Comparison of ENCODE assay signal across 13 cellular contexts in the genomic region with DNA sequence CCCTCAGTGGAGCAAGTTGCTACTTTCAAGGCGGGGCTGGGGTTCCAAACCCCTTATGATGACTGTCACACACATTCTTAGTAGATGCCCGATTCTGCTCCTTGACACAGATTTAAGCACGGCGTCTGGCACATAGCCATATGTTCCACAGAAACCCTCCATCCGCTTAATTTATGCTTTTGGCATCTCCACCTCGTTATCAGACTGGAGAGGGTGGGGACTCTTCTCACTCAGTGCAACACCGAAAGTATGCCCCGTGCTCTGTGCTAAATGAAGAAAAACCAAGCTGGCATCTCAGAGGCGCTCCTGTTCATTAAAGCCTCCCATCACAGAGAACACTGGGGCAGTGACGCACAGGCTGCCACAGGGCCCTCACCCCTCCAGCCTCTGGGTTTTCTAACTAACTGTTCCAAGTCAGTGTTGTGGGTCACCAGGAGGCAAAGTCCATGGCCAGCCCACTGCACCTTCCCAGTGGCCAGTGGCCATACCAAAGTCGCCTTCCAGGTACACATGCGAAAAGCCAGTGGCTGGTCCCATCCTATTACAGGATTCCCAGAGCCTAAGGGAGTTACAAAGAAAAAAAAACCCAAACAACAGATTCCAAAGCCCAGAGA. TPM values are rescaled to one million over a fixed set of nuclear protein-coding genes. Genes with fewer than 3 reads are reported as not detected.
A peak's percentile ranks its signal among the peaks of the same experiment; 100 is the strongest.
DNase-seq lines count a peak whose midpoint lies in the region; ATAC-seq and TF ChIP-seq lines count a peak whose summit lies in the region.
"Had no signal": no experiment of that assay in that cellular context is flagged by ENCODE, and none has a peak within 500 bp of the region (broad histone marks: within the 10 kb centered on the region; RNA-seq: fewer than 3 reads in every experiment).

No MANE protein-coding gene starts in this region.

- no peak overlapping the region for H3K4me3 ChIP-seq in testis
- H3K4me3 ChIP-seq: SK-N-MC had no signal

- no peaks in the 10 kb centered on the region for H3K9me3 ChIP-seq in testis

- CTCF ChIA-PET in Calu3 (lab: Charles Lee): no interaction called here

- H3K36me3 Mint-ChIP-seq in activated CD4-positive, alpha-beta T cell treated with anti-CD3 and anti-CD28 coated beads, Interleukin-2, amount 10 ng/mL, durations not matched to agents 24 days and 14 days (ENCODE audit: low read depth): peaks cover 23% of the 10 kb centered on the region
- H3K36me3 Mint-ChIP-seq in activated naive CD4-positive, alpha-beta T cell treated with anti-CD3 and anti-CD28 coated beads, Interleukin-2, amount 50 U/mL, for 72 hours: peaks cover 0 to 11% of the 10 kb centered on the region in 2 donors
- H3K36me3 Mint-ChIP-seq in stimulated activated memory B cell treated with anti-CD40 and anti-IgM and Interleukin-4, amounts not matched to agents 10 μg/mL and 1 μg/mL and 100 μg/mL, for 72 hours: peaks cover 6% of the 10 kb centered on the region
- peaks cover 6% of the 10 kb centered on the region for H3K36me3 Mint-ChIP-seq in Calu3 (ENCODE audit: insufficient read depth, unreplicated experiment)

- H3K4me1 ChIP-seq in testis: peaks cover 3% of the 10 kb centered on the region
- H3K4me1 ChIP-seq: parathyroid adenoma had no signal

- no peaks in the 10 kb centered on the region for H3K9me3 Mint-ChIP-seq in activated CD4-positive, alpha-beta T cell treated with anti-CD3 and anti-CD28 coated beads, Interleukin-2, amount 10 ng/mL, durations not matched to agents 24 days and 14 days
- H3K9me3 Mint-ChIP-seq in activated naive CD4-positive, alpha-beta T cell treated with anti-CD3 and anti-CD28 coated beads, Interleukin-2, amount 50 U/mL, for 72 hours: no peaks in the 10 kb centered on the region
- no peaks in the 10 kb centered on the region for H3K9me3 Mint-ChIP-seq in stimulated activated memory B cell treated with anti-CD40 and anti-IgM and Interleukin-4, amounts not matched to agents 10 μg/mL and 1 μg/mL and 100 μg/mL, for 72 hours
- H3K9me3 Mint-ChIP-seq in Calu3 (ENCODE audit: low read depth, unreplicated experiment): no peaks in the 10 kb centered on the region

- TF ChIP-seq POLR2A in testis (IDR thresholded peaks at IDR 0.05): no peak

- 76 to 84% methylated on average over 10 to 12 of the region's 12 CpGs for WGBS in testis, 2 donors

- no peaks in the 10 kb centered on the region for H3K27me3 ChIP-seq in testis

- ATAC-seq in activated naive CD4-positive, alpha-beta T cell treated with anti-CD3 and anti-CD28 coated beads, Interleukin-2, amount 50 U/mL, for 72 hours: no peak
- no peak for ATAC-seq in stimulated activated memory B cell treated with anti-CD40 and anti-IgM and Interleukin-4, amounts not matched to agents 10 μg/mL and 1 μg/mL and 100 μg/mL, for 72 hours
- no peak for ATAC-seq in HG02884 (IDR thresholded peaks at IDR 0.05; ENCODE audit: unreplicated experiment)

- BruUV-seq in Calu3 (replicated peaks; lab: Mats Ljungman, UMichigan): no TSS peak

- no peaks in the 10 kb centered on the region for H3K36me3 ChIP-seq in testis (ENCODE audit: low read depth, missing control alignments)

- peak overlapping the region; percentile 83 for H3K27ac Mint-ChIP-seq in activated CD4-positive, alpha-beta T cell treated with anti-CD3 and anti-CD28 coated beads, Interleukin-2, amount 10 ng/mL, durations not matched to agents 24 days and 14 days
- peak overlapping the region; percentile 69 to 81 for H3K27ac Mint-ChIP-seq in activated naive CD4-positive, alpha-beta T cell treated with anti-CD3 and anti-CD28 coated beads, Interleukin-2, amount 50 U/mL, for 72 hours
- H3K27ac Mint-ChIP-seq in stimulated activated memory B cell treated with anti-CD40 and anti-IgM and Interleukin-4, amounts not matched to agents 10 μg/mL and 1 μg/mL and 100 μg/mL, for 72 hours: peak overlapping the region; percentile 65
- H3K27ac Mint-ChIP-seq in Calu3 (ENCODE audit: unreplicated experiment): no peak overlapping the region

- no peaks in the 10 kb centered on the region for H3K27me3 Mint-ChIP-seq in activated CD4-positive, alpha-beta T cell treated with anti-CD3 and anti-CD28 coated beads, Interleukin-2, amount 10 ng/mL, durations not matched to agents 24 days and 14 days
- H3K27me3 Mint-ChIP-seq in stimulated activated memory B cell treated with anti-CD40 and anti-IgM and Interleukin-4, amounts not matched to agents 10 μg/mL and 1 μg/mL and 100 μg/mL, for 72 hours: no peaks in the 10 kb centered on the region
- H3K27me3 Mint-ChIP-seq in Calu3 (ENCODE audit: unreplicated experiment): no peaks in the 10 kb centered on the region

- H3K4me3 Mint-ChIP-seq in activated CD4-positive, alpha-beta T cell treated with anti-CD3 and anti-CD28 coated beads, Interleukin-2, amount 10 ng/mL, durations not matched to agents 24 days and 14 days: peak overlapping the region; percentile 5
- H3K4me3 Mint-ChIP-seq in stimulated activated memory B cell treated with anti-CD40 and anti-IgM and Interleukin-4, amounts not matched to agents 10 μg/mL and 1 μg/mL and 100 μg/mL, for 72 hours: no peak overlapping the region
- no peak overlapping the region for H3K4me3 Mint-ChIP-seq in Calu3 (ENCODE audit: low read depth, unreplicated experiment)

- H3K4me1 Mint-ChIP-seq in activated CD4-positive, alpha-beta T cell treated with anti-CD3 and anti-CD28 coated beads, Interleukin-2, amount 10 ng/mL, durations not matched to agents 24 days and 14 days: peaks cover 62% of the 10 kb centered on the region
- H3K4me1 Mint-ChIP-seq in stimulated activated memory B cell treated with anti-CD40 and anti-IgM and Interleukin-4, amounts not matched to agents 10 μg/mL and 1 μg/mL and 100 μg/mL, for 72 hours: peaks cover 81% of the 10 kb centered on the region
- H3K4me1 Mint-ChIP-seq in Calu3 (ENCODE audit: low read depth, unreplicated experiment): no peaks in the 10 kb centered on the region

- TF ChIP-seq CTCF in testis (IDR thresholded peaks at IDR 0.05): no peak
- no peak for TF ChIP-seq CTCF in Calu3 (IDR thresholded peaks at IDR 0.05; ENCODE audit: unreplicated experiment)

- no peak overlapping the region for H3K27ac ChIP-seq in testis
- H3K27ac ChIP-seq: parathyroid adenoma, SK-N-MC had no signal

- intact Hi-C loops in activated CD4-positive, alpha-beta T cell treated with anti-CD3 and anti-CD28 coated beads, Interleukin-2, amount 10 ng/mL, durations not matched to agents 24 days and 14 days (cut with micrococcal nuclease): no loop called here
- intact Hi-C loops in testis (cut with DNase I; ENCODE audit: low total_unique reads) (no loop called here), Calu3 (cut with micrococcal nuclease; ENCODE audit: unreplicated experiment) (no loop called here)

- no peak for DNase-seq in activated CD4-positive, alpha-beta T cell treated with anti-CD3 and anti-CD28 coated beads, Interleukin-2, amount 10 ng/mL, durations not matched to agents 24 days and 14 days
- no peak for DNase-seq in activated CD4-positive, alpha-beta T cell treated with anti-CD3 and anti-CD28 coated beads, Interleukin-2, amount 50 U/mL, for 48 hours
- DNase-seq in NCI-H446 treated with DMSO at 0.1 percent for 48 hours (lab: John Stamatoyannopoulos, UW): peak; percentile 42
- DNase-seq in activated naive CD4-positive, alpha-beta T cell treated with anti-CD3 and anti-CD28 coated beads, Interleukin-2, amount 50 U/mL, for 72 hours (ENCODE audit: low spot score in 2 of 2): no peak
- DNase-seq in testis: no peak
- DNase-seq in Calu3: no peak
- DNase-seq: ACHN; activated CD4-positive, alpha-beta T cell treated with anti-CD3 and anti-CD28 coated beads for 1 hour; HCEC 1CT had no signal

RNA-seq across cellular contexts. Expression of gene CCDC88C, which starts 27.3 kb away (rescaled TPM):
- total RNA-seq in activated CD4-positive, alpha-beta T cell treated with anti-CD3 and anti-CD28 coated beads, Interleukin-2, amount 10 ng/mL, durations not matched to agents 24 days and 14 days: 79.7 and 89.9 TPM in 2 replicates
- total RNA-seq in activated naive CD4-positive, alpha-beta T cell treated with anti-CD3 and anti-CD28 coated beads, Interleukin-2, amount 50 U/mL, for 72 hours: 100 to 1,000 TPM in 1 of 2 donors, 10 to 100 TPM in 1; 98.8 to 113 TPM
- total RNA-seq in testis: 10 to 100 TPM; 47.4 to 51.3 TPM
- polyA plus RNA-seq in testis (ENCODE audit: insufficient read depth, low read depth, low replicate concordance): 36.5 TPM
- 33.2 and 43.9 TPM in 2 replicates for total RNA-seq in Calu3 (2022)
